Comparison of ENCODE assay signal across 29 cellular contexts in genomic region chr4:75702919-75703411, GRCh38. TPM values are rescaled to one million over a fixed set of nuclear protein-coding genes. Genes with fewer than 3 reads are reported as not detected.
DNase-seq lines count a peak whose midpoint lies in the region; ATAC-seq, FAIRE-seq and TF ChIP-seq lines count a peak whose summit lies in the region.
"Had no signal": no experiment of that assay in that cellular context is flagged by ENCODE, and none has a peak within 500 bp of the region (broad histone marks: within the 10 kb centered on the region; RNA-seq: fewer than 3 reads in every experiment).

No MANE protein-coding gene starts in this region.

- no peak overlapping the region for H3K4me3 ChIP-seq in HUES6 (ENCODE audit: low read depth, low read length)
- no peak overlapping the region for H3K4me3 ChIP-seq in endodermal cell (ENCODE audit: low read length)
- peak overlapping the region in 1 of 3 donors; percentile 27 for H3K4me3 ChIP-seq in right lobe of liver
- no peak overlapping the region for H3K4me3 ChIP-seq in small intestine (ENCODE audit: low read depth in 1 of 2, low read length in 2 of 2)
- H3K4me3 ChIP-seq: breast epithelium, Peyer's patch, SJSA1, spleen had no signal

- TF ChIP-seq POLR2A in right lobe of liver (IDR thresholded peaks at IDR 0.05) = peak; percentile 78

- H3K27me3 Mint-ChIP-seq in endodermal cell (ENCODE audit: insufficient read depth) = no peaks in the 10 kb centered on the region
- H3K27me3 Mint-ChIP-seq: effector memory CD8-positive, alpha-beta T cell; memory B cell; naive thymus-derived CD8-positive, alpha-beta T cell had no signal

- H3K36me3 Mint-ChIP-seq in endodermal cell (ENCODE audit: low read depth) = peaks cover 8% of the 10 kb centered on the region
- H3K36me3 Mint-ChIP-seq: memory B cell; naive thymus-derived CD8-positive, alpha-beta T cell had no signal

- peak; percentile 93 to 96 (median 94) for ATAC-seq in right lobe of liver
- ATAC-seq: activated T-cell treated with anti-CD3 and anti-CD28 coated beads, Interleukin-2, amount 50 U/mL, for 72 hours; effector memory CD8-positive, alpha-beta T cell; naive thymus-derived CD8-positive, alpha-beta T cell had no signal

- H3K4me1 Mint-ChIP-seq in endodermal cell = peaks cover 18% of the 10 kb centered on the region

- H3K9me3 Mint-ChIP-seq in endodermal cell = no peaks in the 10 kb centered on the region
- H3K9me3 Mint-ChIP-seq: activated T-cell treated with anti-CD3 and anti-CD28 coated beads, Interleukin-2, amount 50 U/mL, for 72 hours; effector memory CD8-positive, alpha-beta T cell; memory B cell; naive thymus-derived CD8-positive, alpha-beta T cell had no signal

- H3K27ac Mint-ChIP-seq in endodermal cell = peak overlapping the region; percentile 70
- H3K27ac Mint-ChIP-seq: activated T-cell treated with anti-CD3 and anti-CD28 coated beads, Interleukin-2, amount 50 U/mL, for 72 hours; effector memory CD8-positive, alpha-beta T cell; memory B cell had no signal

- intact Hi-C loops in right lobe of liver (cut with DNase I) = no loop called here

- H3K27me3 ChIP-seq in HUES6 (ENCODE audit: control insufficient read depth, insufficient read depth, low read length) (no peaks in the 10 kb centered on the region), endodermal cell (ENCODE audit: control insufficient read depth, insufficient read depth, low read length, poor library complexity, severe bottlenecking) (no peaks in the 10 kb centered on the region), right lobe of liver (no peaks in the 10 kb centered on the region), small intestine (ENCODE audit: control insufficient read depth in 2 of 2, insufficient read depth in 2 of 2, low read length in 2 of 2) (no peaks in the 10 kb centered on the region)
- H3K27me3 ChIP-seq: breast epithelium, Peyer's patch, SJSA1, spleen had no signal

- H3K9me3 ChIP-seq in HUES6 (ENCODE audit: control insufficient read depth, insufficient read depth, low read depth, low read length) (no peaks in the 10 kb centered on the region), endodermal cell (ENCODE audit: control insufficient read depth, low read length) (no peaks in the 10 kb centered on the region), right lobe of liver (no peaks in the 10 kb centered on the region), small intestine (ENCODE audit: control insufficient read depth, low read depth) (no peaks in the 10 kb centered on the region)
- H3K9me3 ChIP-seq: breast epithelium, Peyer's patch, SJSA1, spleen had no signal

- H3K27ac ChIP-seq in HUES6 (ENCODE audit: low read depth, low read length) = peak overlapping the region; percentile 84
- H3K27ac ChIP-seq in endodermal cell (ENCODE audit: low read depth, low read length) = no peak overlapping the region
- peak overlapping the region in 2 of 3 donors; percentile 23 to 66 for H3K27ac ChIP-seq in right lobe of liver
- no peak overlapping the region for H3K27ac ChIP-seq in small intestine (ENCODE audit: low read depth in 1 of 2, low read length in 1 of 2)
- H3K27ac ChIP-seq: breast epithelium, KMS-11, SJSA1, spleen had no signal

- FAIRE-seq in small intestine (lab: Jason Lieb, UNC) = no peak
- FAIRE-seq: colon, GM19239 had no signal

- no peak overlapping the region for H3K4me3 Mint-ChIP-seq in endodermal cell
- H3K4me3 Mint-ChIP-seq: activated T-cell treated with anti-CD3 and anti-CD28 coated beads, Interleukin-2, amount 50 U/mL, for 72 hours; effector memory CD8-positive, alpha-beta T cell; memory B cell; naive thymus-derived CD8-positive, alpha-beta T cell had no signal

- 69 to 75% methylated on average over 2 to 4 of the region's 4 CpGs for WGBS in endodermal cell (ENCODE audit: insufficient coverage in 1 of 2, insufficient read length in 1 of 2), 2 experiments
- 20% methylated on average over 3 of the region's 4 CpGs for WGBS in right lobe of liver (ENCODE audit: insufficient coverage, low coverage, low lambda C conversion rate, missing lambda C conversion rate)
- 25 to 48% (median 47%) methylated on average over 4 of the region's 4 CpGs for WGBS in small intestine, 3 donors

- TF ChIP-seq CTCF in endodermal cell (conservative IDR thresholded peaks at IDR 0.05) = no peak
- no peak for TF ChIP-seq CTCF in right lobe of liver (IDR thresholded peaks at IDR 0.05)

- no peaks in the 10 kb centered on the region for H3K36me3 ChIP-seq in HUES6 (ENCODE audit: control insufficient read depth, insufficient read depth, low read length)
- peaks cover 3% of the 10 kb centered on the region for H3K36me3 ChIP-seq in endodermal cell (ENCODE audit: control insufficient read depth, insufficient read depth, low read length)
- no peaks in the 10 kb centered on the region for H3K36me3 ChIP-seq in right lobe of liver
- no peaks in the 10 kb centered on the region for H3K36me3 ChIP-seq in small intestine (ENCODE audit: control insufficient read depth in 2 of 2, insufficient read depth in 2 of 2, low read length in 2 of 2)
- H3K36me3 ChIP-seq: breast epithelium, Peyer's patch, SJSA1 had no signal

- H3K9ac ChIP-seq in HUES6 (ENCODE audit: low read length) = peak overlapping the region; percentile 32
- H3K9ac ChIP-seq in endodermal cell (ENCODE audit: extremely low read depth, low read length, poor library complexity, severe bottlenecking) = no peak overlapping the region
- H3K9ac ChIP-seq: KMS-11 had no signal

- H3K4me1 ChIP-seq in HUES6 (ENCODE audit: control insufficient read depth, insufficient read depth, low read length) = peaks cover 45% of the 10 kb centered on the region
- H3K4me1 ChIP-seq in endodermal cell (ENCODE audit: control insufficient read depth, insufficient read depth, low read length) = peaks cover 5% of the 10 kb centered on the region
- H3K4me1 ChIP-seq in right lobe of liver = peaks cover 0 to 37% (median 14%) of the 10 kb centered on the region in 4 donors
- H3K4me1 ChIP-seq in small intestine (ENCODE audit: control insufficient read depth in 2 of 2, insufficient read depth in 1 of 2, low read depth in 1 of 2, low read length in 1 of 2) = no peaks in the 10 kb centered on the region
- H3K4me1 ChIP-seq: breast epithelium, SJSA1 had no signal

- no peak for DNase-seq in endodermal cell
- peak in 1 of 3 donors; percentile 63 for DNase-seq in right lobe of liver
- peak; percentile 37 for DNase-seq in small intestine
- no peak for DNase-seq in MV-4-11 (lab: John Stamatoyannopoulos, UW)
- no peak for DNase-seq in SKM-1 (lab: John Stamatoyannopoulos, UW; ENCODE audit: unreplicated experiment)
- DNase-seq in COR-L47 (lab: John Stamatoyannopoulos, UW) = no peak
- DNase-seq: activated CD4-positive, alpha-beta T cell treated with anti-CD3 and anti-CD28 coated beads for 4 hours; activated naive CD4-positive, alpha-beta T cell treated with Interleukin-2 at 50 U/mL for 16 hours; activated T-cell treated with anti-CD3 and anti-CD28 coated beads, Interleukin-2, amount 50 U/mL, for 72 hours; amygdala; effector memory CD8-positive, alpha-beta T cell; kidney glomerular epithelial cell; naive thymus-derived CD8-positive, alpha-beta T cell; NCI-H146; NCI-H2171; NCI-H526; Peyer's patch; retina; spleen; stimulated activated CD4-positive, alpha-beta T cell treated with anti-CD3 and anti-CD28 coated beads, Interleukin-4, amount 100 ng/mL, for 1 hour; stimulated activated naive CD4-positive, alpha-beta T cell; T-helper 2 cell had no signal

RNA-seq across cellular contexts. Expression of gene USO1, which starts 21.4 kb away (rescaled TPM):
- total RNA-seq in endodermal cell (10 to 100 TPM; 74.5 to 75.1 TPM), right lobe of liver (10 to 100 TPM; 43.7 to 64.0 (median 49.4) TPM)
- polyA plus RNA-seq in endodermal cell (2013, experiment 1 of 2) = 63.9 TPM
- polyA plus RNA-seq in endodermal cell (2013, experiment 2 of 2) = 57.4 TPM
- polyA plus RNA-seq in small intestine = 10 to 100 TPM; 26.5 to 33.1 (median 33.1) TPM

RNA-seq across cellular contexts. Expression of gene G3BP2, which starts 29.8 kb away (rescaled TPM):
- 100 to 1,000 TPM; 176 to 183 TPM for total RNA-seq in endodermal cell
- 143 TPM for polyA plus RNA-seq in endodermal cell (2013, experiment 1 of 2)
- 141 TPM for polyA plus RNA-seq in endodermal cell (2013, experiment 2 of 2)
- 10 to 100 TPM; 47.6 to 68.9 (median 64.5) TPM for total RNA-seq in right lobe of liver
- 10 to 100 TPM; 44.1 to 52.1 (median 47.8) TPM for polyA plus RNA-seq in small intestine

Comparison
In these comparisons a context has a peak if more than half of its experiments do, and no peak if none do; other contexts are left out.
1. H3K27ac ChIP-seq: peak in HUES6 (single experiment) and right lobe of liver (2 of 3); none in endodermal cell (single experiment) and small intestine (0 of 2).